ENCODE assay signal across 19 cellular contexts in genomic region chr6:13648850-13649249, GRCh38.
"Had no signal": no experiment of that assay in that cellular context is flagged by ENCODE, and none has a peak within 500 bp of the region (broad histone marks: within the 10 kb centered on the region; RNA-seq: fewer than 3 reads in every experiment).

No MANE protein-coding gene starts in this region.

- H3K27me3 Mint-ChIP-seq: activated naive CD8-positive, alpha-beta T cell treated with anti-CD3 and anti-CD28 coated beads, Interleukin-2, amount 50 U/mL, for 24 hours; memory B cell; natural killer cell treated with Interleukin-12 subunit alpha and Interleukin-12 subunit beta and Interleukin-15 and Interleukin-18, amount 100 ng/mL, for 72 hours had no signal

- DNase-seq: activated CD8-positive, alpha-beta memory T cell treated with anti-CD3 and anti-CD28 coated beads, Interleukin-2, amount 50 U/mL, for 48 hours; activated effector memory CD4-positive, alpha-beta T cell treated with Interleukin-2 at 50 U/mL for 16 hours; activated naive CD4-positive, alpha-beta T cell treated with anti-CD3 and anti-CD28 coated beads for 36 hours; activated naive CD8-positive, alpha-beta T cell treated with anti-CD3 and anti-CD28 coated beads, Interleukin-2, amount 50 U/mL, for 24 hours; activated T-cell treated with anti-CD3 and anti-CD28 coated beads, Interleukin-2, amount 50 U/mL, for 4 hours; cerebellar nuclear complex; esophagus squamous epithelium; heart left ventricle; ovary; right cardiac atrium; stimulated activated CD4-positive, alpha-beta T cell treated with anti-CD3 and anti-CD28 coated beads, Interleukin-4, amount 100 ng/mL, for 24 hours; stimulated activated naive CD4-positive, alpha-beta T cell treated with Interleukin-2 at 50 U/mL for 16 hours; upper lobe of left lung; WERI-Rb-1 had no signal

- H3K9me3 Mint-ChIP-seq: activated naive CD4-positive, alpha-beta T cell treated with anti-CD3 and anti-CD28 coated beads for 36 hours; activated naive CD8-positive, alpha-beta T cell treated with anti-CD3 and anti-CD28 coated beads, Interleukin-2, amount 50 U/mL, for 24 hours; activated T-cell treated with anti-CD3 and anti-CD28 coated beads, Interleukin-2, amount 50 U/mL, for 4 hours; memory B cell; natural killer cell treated with Interleukin-12 subunit alpha and Interleukin-12 subunit beta and Interleukin-15 and Interleukin-18, amount 100 ng/mL, for 72 hours had no signal

- ATAC-seq: activated T-cell treated with anti-CD3 and anti-CD28 coated beads, Interleukin-2, amount 50 U/mL, for 4 hours; gastroesophageal sphincter; heart left ventricle; natural killer cell treated with Interleukin-12 subunit alpha and Interleukin-12 subunit beta and Interleukin-15 and Interleukin-18, amount 100 ng/mL, for 72 hours; right cardiac atrium had no signal

- H3K9me3 ChIP-seq: esophagus squamous epithelium, gastroesophageal sphincter, heart left ventricle, ovary, thoracic aorta, upper lobe of left lung had no signal

- H3K27ac ChIP-seq: coronary artery, esophagus squamous epithelium, gastroesophageal sphincter, heart left ventricle, ovary, thoracic aorta, upper lobe of left lung, WERI-Rb-1 had no signal

- H3K36me3 ChIP-seq: ovary had no signal

- H3K4me3 ChIP-seq: coronary artery, esophagus squamous epithelium, gastroesophageal sphincter, heart left ventricle, ovary, thoracic aorta, upper lobe of left lung had no signal

- H3K27ac Mint-ChIP-seq: memory B cell had no signal

- H3K4me1 ChIP-seq: esophagus squamous epithelium, gastroesophageal sphincter had no signal

- H3K27me3 ChIP-seq: esophagus squamous epithelium, gastroesophageal sphincter, heart left ventricle, ovary, upper lobe of left lung had no signal

- H3K4me3 Mint-ChIP-seq: activated naive CD4-positive, alpha-beta T cell treated with anti-CD3 and anti-CD28 coated beads for 36 hours; activated naive CD8-positive, alpha-beta T cell treated with anti-CD3 and anti-CD28 coated beads, Interleukin-2, amount 50 U/mL, for 24 hours; activated T-cell treated with anti-CD3 and anti-CD28 coated beads, Interleukin-2, amount 50 U/mL, for 4 hours; memory B cell had no signal
